27 cellular contexts compared by ENCODE assay signal in genomic region chr3:146180376-146180775, GRCh38.
"Had no signal": no experiment of that assay in that cellular context is flagged by ENCODE, and none has a peak within 500 bp of the region (broad histone marks: within the 10 kb centered on the region; RNA-seq: fewer than 3 reads in every experiment).

No MANE protein-coding gene starts in this region.

- H3K4me3 ChIP-seq: adrenal gland, ascending aorta, breast epithelium, esophagus squamous epithelium had no signal

- H3K36me3 ChIP-seq: adrenal gland, breast epithelium, esophagus squamous epithelium had no signal

- H3K4me1 ChIP-seq: breast epithelium had no signal

- H3K9me3 ChIP-seq: adrenal gland, ascending aorta, breast epithelium, esophagus squamous epithelium had no signal

- H3K27ac ChIP-seq: adrenal gland, breast epithelium, epithelial cell of prostate, esophagus squamous epithelium had no signal

- FAIRE-seq: frontal cortex had no signal

- H3K27me3 ChIP-seq: adrenal gland, ascending aorta, breast epithelium, esophagus squamous epithelium had no signal

- DNase-seq: activated CD4-positive, alpha-beta memory T cell treated with anti-CD3 and anti-CD28 coated beads for 36 hours; activated CD4-positive, alpha-beta T cell treated with anti-CD3 and anti-CD28 coated beads for 36 hours; activated CD4-positive, alpha-beta T cell treated with anti-CD3 and anti-CD28 coated beads, Interleukin-2, amount 10 ng/mL, durations not matched to agents 24 days and 14 days; activated CD4-positive, CD25-positive, alpha-beta regulatory T cell; activated CD4-positive, CD25-positive, alpha-beta regulatory T cell treated with anti-CD3 and anti-CD28 coated beads, Interleukin-2, amount 50 U/mL, for 72 hours; activated CD8-positive, alpha-beta memory T cell treated with anti-CD3 and anti-CD28 coated beads, Interleukin-2, amount 10 ng/mL, durations not matched to agents 7 days and 5 days; activated CD8-positive, alpha-beta memory T cell treated with anti-CD3 and anti-CD28 coated beads, Interleukin-2, amount 50 U/mL, for 4 hours; activated CD8-positive, alpha-beta T cell treated with anti-CD3 and anti-CD28 coated beads, Interleukin-2, amount 10 ng/mL, durations not matched to agents 7 days and 5 days; activated effector memory CD4-positive, alpha-beta T cell treated with anti-CD3 and anti-CD28 coated beads, Interleukin-2, amount 50 U/mL, for 16 hours; activated naive CD4-positive, alpha-beta T cell treated with anti-CD3 and anti-CD28 coated beads for 36 hours; activated naive CD8-positive, alpha-beta T cell treated with anti-CD3 and anti-CD28 coated beads for 36 hours; activated naive CD8-positive, alpha-beta T cell treated with anti-CD3 and anti-CD28 coated beads, Interleukin-2, amount 50 U/mL, for 24 hours; activated T-cell treated with anti-CD3 and anti-CD28 coated beads, Interleukin-2, amount 50 U/mL, for 1 hour; activated T-cell treated with anti-CD3 and anti-CD28 coated beads, Interleukin-2, amount 50 U/mL, for 48 hours; adrenal gland; amygdala; cortex of kidney; dermis blood vessel endothelial cell; effector CD4-positive, alpha-beta T cell; effector memory CD8-positive, alpha-beta T cell; esophagus squamous epithelium; head of caudate nucleus; T-helper 2 cell had no signal

- ATAC-seq: activated CD4-positive, alpha-beta T cell treated with anti-CD3 and anti-CD28 coated beads for 36 hours; activated CD8-positive, alpha-beta memory T cell treated with anti-CD3 and anti-CD28 coated beads, Interleukin-2, amount 10 ng/mL, durations not matched to agents 7 days and 5 days; activated CD8-positive, alpha-beta T cell treated with anti-CD3 and anti-CD28 coated beads, Interleukin-2, amount 10 ng/mL, durations not matched to agents 7 days and 5 days; activated naive CD8-positive, alpha-beta T cell treated with anti-CD3 and anti-CD28 coated beads, Interleukin-2, amount 50 U/mL, for 24 hours; effector memory CD8-positive, alpha-beta T cell had no signal
